17 cellular contexts compared by ENCODE assay signal in genomic region chr14:34213332-34213731, GRCh38.
DNase-seq lines count a peak whose midpoint lies in the region; ATAC-seq and TF ChIP-seq lines count a peak whose summit lies in the region.
"Had no signal": no experiment of that assay in that cellular context is flagged by ENCODE, and none has a peak within 500 bp of the region (broad histone marks: within the 10 kb centered on the region; RNA-seq: fewer than 3 reads in every experiment).

No MANE protein-coding gene starts in this region.

- ATAC-seq in SK-N-SH treated with all-trans-retinoic acid at 6 μM for 48 hours (no peak), Right ventricle myocardium inferior (no peak)
- no peak for ATAC-seq in stimulated activated naive CD8-positive, alpha-beta T cell treated with anti-CD3 and anti-CD28 coated beads, Interleukin-15, amount 100 ng/mL, for 72 hours
- ATAC-seq: GM23338 had no signal

- no peak overlapping the region for H3K27ac ChIP-seq in SK-N-SH (ENCODE audit: low read depth in 2 of 2, low read length in 1 of 2)
- no peak overlapping the region for H3K27ac ChIP-seq in neural cell (ENCODE audit: low read length)
- H3K27ac ChIP-seq in tibial nerve, result no peak overlapping the region
- H3K27ac ChIP-seq: BLaER1, HL-60 had no signal

- H3K79me2 ChIP-seq in SK-N-SH (ENCODE audit: insufficient read depth) (no peaks in the 10 kb centered on the region), neural cell (replicated peaks; ENCODE audit: insufficient read depth, low read length) (no peaks in the 10 kb centered on the region)

- H3K4me1 ChIP-seq in SK-N-SH (ENCODE audit: control insufficient read depth in 1 of 2, insufficient read depth in 2 of 2, low read depth in 1 of 2, low read length in 1 of 2) (no peaks in the 10 kb centered on the region; a peak in 1 of 4 replicates), tibial nerve (no peaks in the 10 kb centered on the region)
- H3K4me1 ChIP-seq: BLaER1 had no signal

- no peak for TF ChIP-seq POLR2A in tibial nerve (IDR thresholded peaks at IDR 0.05)

- no peak overlapping the region for H3K4me3 Mint-ChIP-seq in stimulated activated naive CD8-positive, alpha-beta T cell treated with anti-CD3 and anti-CD28 coated beads, Interleukin-15, Interleukin-2, amounts not matched to agents 100 ng/mL and 50 ng/mL, for 24 hours
- no peak overlapping the region for H3K4me3 Mint-ChIP-seq in stimulated activated naive CD8-positive, alpha-beta T cell treated with anti-CD3 and anti-CD28 coated beads, Interleukin-15, amount 100 ng/mL, for 72 hours
- H3K4me3 Mint-ChIP-seq: CD14-positive monocyte, GM23338 had no signal

- H3K4me3 ChIP-seq in SK-N-SH (ENCODE audit: low read depth in 2 of 2, low read length in 1 of 2) (no peak overlapping the region), neural cell (ENCODE audit: low read length) (peak overlapping the region; percentile 30), tibial nerve (no peak overlapping the region)
- H3K4me3 ChIP-seq: BLaER1, GM23338 had no signal

- TF ChIP-seq CTCF in SK-N-SH (IDR thresholded peaks at IDR 0.05), result no peak
- no peak for TF ChIP-seq CTCF in neural cell (IDR thresholded peaks at IDR 0.05; ENCODE audit: poor library complexity, severe bottlenecking)
- TF ChIP-seq CTCF in tibial nerve (IDR thresholded peaks at IDR 0.05), result no peak

- H3K9me3 ChIP-seq in SK-N-SH, result no peaks in the 10 kb centered on the region
- peaks cover 3% of the 10 kb centered on the region for H3K9me3 ChIP-seq in neural cell (ENCODE audit: low read length)
- H3K9me3 ChIP-seq in tibial nerve, result peaks cover 0 to 5% (median 0%) of the 10 kb centered on the region in 4 donors
- H3K9me3 ChIP-seq: BLaER1 had no signal

- TF ChIP-seq RAD21 in SK-N-SH (IDR thresholded peaks at IDR 0.05; ENCODE audit: low read length), result no peak
- TF ChIP-seq RAD21 in neural cell (conservative IDR thresholded peaks at IDR 0.05), result no peak

- H3K9me3 Mint-ChIP-seq in stimulated activated naive CD8-positive, alpha-beta T cell treated with anti-CD3 and anti-CD28 coated beads, Interleukin-15, Interleukin-2, amounts not matched to agents 100 ng/mL and 50 ng/mL, for 24 hours, result peaks cover 4% of the 10 kb centered on the region
- no peaks in the 10 kb centered on the region for H3K9me3 Mint-ChIP-seq in stimulated activated naive CD8-positive, alpha-beta T cell treated with anti-CD3 and anti-CD28 coated beads, Interleukin-15, amount 100 ng/mL, for 72 hours
- H3K9me3 Mint-ChIP-seq: GM23338 had no signal

- no peaks in the 10 kb centered on the region for H3K36me3 ChIP-seq in SK-N-SH (replicated peaks in 1 of 2; ENCODE audit: control insufficient read depth in 1 of 2, insufficient read depth in 2 of 2, low read length in 1 of 2)
- no peaks in the 10 kb centered on the region for H3K36me3 ChIP-seq in neural cell (ENCODE audit: insufficient read depth, low read length)
- no peaks in the 10 kb centered on the region for H3K36me3 ChIP-seq in tibial nerve
- H3K36me3 ChIP-seq: BLaER1 had no signal

- H4K20me1 ChIP-seq in SK-N-SH (ENCODE audit: insufficient read depth), result no peaks in the 10 kb centered on the region
- no peaks in the 10 kb centered on the region for H4K20me1 ChIP-seq in neural cell (ENCODE audit: insufficient read depth)
- H4K20me1 ChIP-seq: BLaER1 had no signal

- H3K9me2 ChIP-seq in SK-N-SH (no peaks in the 10 kb centered on the region), neural cell (ENCODE audit: insufficient read depth, low read length) (no peaks in the 10 kb centered on the region)

- H3K27me3 Mint-ChIP-seq in stimulated activated naive CD8-positive, alpha-beta T cell treated with anti-CD3 and anti-CD28 coated beads, Interleukin-15, Interleukin-2, amounts not matched to agents 100 ng/mL and 50 ng/mL, for 24 hours, result peaks cover 28% of the 10 kb centered on the region
- peaks cover 25% of the 10 kb centered on the region for H3K27me3 Mint-ChIP-seq in stimulated activated naive CD8-positive, alpha-beta T cell treated with anti-CD3 and anti-CD28 coated beads, Interleukin-15, amount 100 ng/mL, for 72 hours

- no peak for TF ChIP-seq EP300 in SK-N-SH (IDR thresholded peaks at IDR 0.05; ENCODE audit: borderline replicate concordance in 1 of 2, low read depth in 1 of 2, low read length in 1 of 2)
- peak; percentile 53 for TF ChIP-seq EP300 in neural cell (conservative IDR thresholded peaks at IDR 0.05; ENCODE audit: poor library complexity, severe bottlenecking)
- no peak for TF ChIP-seq EP300 in tibial nerve (IDR thresholded peaks at IDR 0.05)

- CTCF ChIA-PET in SK-N-SH (lab: Yijun Ruan, JAX), result interaction anchor here (1.1 kb wide), 1 partner anchor 13 kb away, joined by 4 read pairs; no protein-coding TSS in a partner anchor

- H3K9ac ChIP-seq in SK-N-SH, result no peak overlapping the region
- no peak overlapping the region for H3K9ac ChIP-seq in neural cell (ENCODE audit: low read length)
- H3K9ac ChIP-seq: BLaER1 had no signal

- H2AFZ ChIP-seq in SK-N-SH (ENCODE audit: low read depth) (no peak overlapping the region), neural cell (ENCODE audit: low read depth, low read length) (no peak overlapping the region)
- H2AFZ ChIP-seq: GM23338 had no signal

- DNase-seq in SK-N-SH (no peak), tibial nerve (ENCODE audit: low spot score in 2 of 2) (no peak), Right ventricle myocardium inferior (ENCODE audit: missing footprints) (no peak)
- no peak for DNase-seq in stimulated activated naive CD8-positive, alpha-beta T cell treated with anti-CD3 and anti-CD28 coated beads, Interleukin-15, amount 100 ng/mL, for 72 hours
- DNase-seq: 8988T; CD4-positive, alpha-beta memory T cell; DMS153; DMS79; GDM1; HCEC 1CT had no signal

- POLR2A ChIA-PET in SK-N-SH (lab: Yijun Ruan, JAX), result no interaction called here

- H3K4me1 Mint-ChIP-seq in stimulated activated naive CD8-positive, alpha-beta T cell treated with anti-CD3 and anti-CD28 coated beads, Interleukin-15, Interleukin-2, amounts not matched to agents 100 ng/mL and 50 ng/mL, for 24 hours (ENCODE audit: low read depth), result peaks cover 25% of the 10 kb centered on the region
- H3K4me1 Mint-ChIP-seq in stimulated activated naive CD8-positive, alpha-beta T cell treated with anti-CD3 and anti-CD28 coated beads, Interleukin-15, amount 100 ng/mL, for 72 hours, result peaks cover 21% of the 10 kb centered on the region
- H3K4me1 Mint-ChIP-seq: CD14-positive monocyte, GM23338 had no signal

- WGBS in SK-N-SH (ENCODE audit: low lambda C conversion rate), result 52% methylated on average over 10 of the region's 10 CpGs
- 85% methylated on average over 10 of the region's 10 CpGs for WGBS in tibial nerve, 2 donors

- H3K27ac Mint-ChIP-seq in stimulated activated naive CD8-positive, alpha-beta T cell treated with anti-CD3 and anti-CD28 coated beads, Interleukin-15, Interleukin-2, amounts not matched to agents 100 ng/mL and 50 ng/mL, for 24 hours, result peak overlapping the region; percentile 59
- no peak overlapping the region for H3K27ac Mint-ChIP-seq in stimulated activated naive CD8-positive, alpha-beta T cell treated with anti-CD3 and anti-CD28 coated beads, Interleukin-15, amount 100 ng/mL, for 72 hours
- H3K27ac Mint-ChIP-seq: CD14-positive monocyte, GM23338 had no signal

- H3F3A ChIP-seq in SK-N-SH (replicated peaks; ENCODE audit: insufficient read depth) (no peaks in the 10 kb centered on the region), neural cell (ENCODE audit: insufficient read depth, low read length, poor library complexity, severe bottlenecking) (no peaks in the 10 kb centered on the region)

- no peak overlapping the region for H3K4me2 ChIP-seq in SK-N-SH
- H3K4me2 ChIP-seq in neural cell (ENCODE audit: low read length), result peak overlapping the region; percentile 21
- H3K4me2 ChIP-seq: BLaER1, GM23338 had no signal

- intact Hi-C loops in Right ventricle myocardium inferior (cut with DNase I), result no loop called here

- no peaks in the 10 kb centered on the region for H3K36me3 Mint-ChIP-seq in stimulated activated naive CD8-positive, alpha-beta T cell treated with anti-CD3 and anti-CD28 coated beads, Interleukin-15, Interleukin-2, amounts not matched to agents 100 ng/mL and 50 ng/mL, for 24 hours (ENCODE audit: low read depth)
- H3K36me3 Mint-ChIP-seq: CD14-positive monocyte; CD4-positive, alpha-beta memory T cell had no signal

- 0 out of 2 replicates have a peak, but pooled peaks cover 11% of the 10 kb centered on the region for H3K27me3 ChIP-seq in SK-N-SH (ENCODE audit: insufficient read depth)
- H3K27me3 ChIP-seq in neural cell (ENCODE audit: insufficient read depth, low read depth, low read length), result no peaks in the 10 kb centered on the region
- H3K27me3 ChIP-seq in tibial nerve, result no peaks in the 10 kb centered on the region
- H3K27me3 ChIP-seq: BLaER1 had no signal

TF ChIP-seq in SK-N-SH treated with all-trans-retinoic acid at 6 μM for 48 hours, 23 proteins besides CTCF, POLR2A, EP300 and RAD21 (continues in another document):
- no peak for TF ChIP-seq ZC3H10 (CRISPR knock-in tag; IDR thresholded peaks at IDR 0.05)
- peak; percentile 38; the same call in 1 of the 2 replicates for TF ChIP-seq TCF4 (CRISPR knock-in tag; IDR thresholded peaks at IDR 0.05; ENCODE audit: borderline replicate concordance)
- TF ChIP-seq ZFP30 (CRISPR knock-in tag; IDR thresholded peaks at IDR 0.05), result no peak

TF ChIP-seq in SK-N-SH, 30 proteins besides CTCF, POLR2A, EP300 and RAD21 (continues in another document):
- TF ChIP-seq FOSL2 (IDR thresholded peaks at IDR 0.05; ENCODE audit: borderline replicate concordance, low read depth), result no peak
- TF ChIP-seq GABPA (IDR thresholded peaks at IDR 0.05; ENCODE audit: low read depth), result no peak
- TF ChIP-seq SMC3 (IDR thresholded peaks at IDR 0.05; ENCODE audit: low read depth, low read length), result no peak
- TF ChIP-seq USF2 (IDR thresholded peaks at IDR 0.05; ENCODE audit: borderline replicate concordance, low read depth, low read length), result no peak

TF ChIP-seq in neural cell, 6 proteins besides CTCF, POLR2A, EP300 and RAD21 (continues in another document):
- no peak for TF ChIP-seq TAF1 (IDR thresholded peaks at IDR 0.05; ENCODE audit: low read depth)
